ENCODE assay signal across 17 cellular contexts in the genomic region with DNA sequence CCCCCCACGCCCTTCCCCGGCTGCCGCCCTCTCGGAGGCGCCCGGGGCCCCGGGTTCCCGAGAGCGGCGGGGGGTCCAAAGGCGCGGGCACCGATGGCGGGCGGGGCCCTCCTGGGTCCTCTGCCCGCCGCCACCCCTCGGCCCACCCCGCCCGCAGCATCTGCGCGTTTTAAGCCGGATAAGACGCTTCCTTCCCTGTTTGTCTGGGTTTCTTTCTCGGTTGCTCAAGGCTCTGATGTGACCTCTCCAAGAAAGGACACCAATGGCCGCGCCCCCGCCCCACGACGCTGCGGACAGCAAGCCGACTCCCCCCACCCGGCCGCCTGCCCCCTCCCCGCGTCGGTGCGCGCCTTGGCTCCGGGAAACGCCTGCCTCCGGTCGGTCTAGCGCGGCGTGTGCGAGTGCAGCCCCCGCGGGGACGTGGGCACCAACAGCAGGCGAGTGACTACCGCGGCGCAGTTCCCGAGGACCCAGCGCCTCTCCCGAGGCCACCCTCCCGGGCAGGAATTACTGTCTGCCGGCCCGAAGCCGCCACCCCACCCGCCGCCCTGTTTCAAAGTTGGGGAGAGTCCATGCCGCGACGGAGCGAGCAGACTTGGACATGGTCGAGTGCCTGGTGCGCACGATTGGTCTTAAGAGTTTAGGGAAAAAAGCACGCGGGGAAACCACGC. TPM values are rescaled to one million over a fixed set of nuclear protein-coding genes. Genes with fewer than 3 reads are reported as not detected.
"Had no signal": no experiment of that assay in that cellular context is flagged by ENCODE, and none has a peak within 500 bp of the region (broad histone marks: within the 10 kb centered on the region; RNA-seq: fewer than 3 reads in every experiment).

No MANE protein-coding gene starts in this region.

- H3K27ac Mint-ChIP-seq: activated CD8-positive, alpha-beta T cell treated with anti-CD3 and anti-CD28 coated beads for 36 hours; activated naive CD8-positive, alpha-beta T cell treated with anti-CD3 and anti-CD28 coated beads for 36 hours; activated T-cell treated with anti-CD3 and anti-CD28 coated beads, Interleukin-2, amount 50 U/mL, for 72 hours; T-helper 2 cell treated with Interferon-gamma antibody and Interleukin-4, amounts not matched to agents 5 μg/mL and 100 μg/mL, for 36 hours had no signal

- H3K9me3 ChIP-seq: left lung had no signal

- DNase-seq: activated CD8-positive, alpha-beta memory T cell treated with anti-CD3 and anti-CD28 coated beads, Interleukin-2, amount 50 U/mL, for 4 hours; activated CD8-positive, alpha-beta T cell treated with anti-CD3 and anti-CD28 coated beads for 36 hours; activated gamma-delta T cell treated with Interleukin-2 at 50 U/mL for 16 hours; activated naive CD8-positive, alpha-beta T cell treated with anti-CD3 and anti-CD28 coated beads for 36 hours; activated T-cell treated with anti-CD3 and anti-CD28 coated beads, Interleukin-2, amount 50 U/mL, for 72 hours; brain microvascular endothelial cell; cerebellar nuclear complex; hypothalamus; islet precursor cell; left lung had no signal

- H3K9ac ChIP-seq: parathyroid adenoma had no signal

- ATAC-seq: activated CD8-positive, alpha-beta T cell treated with anti-CD3 and anti-CD28 coated beads for 36 hours; left lung had no signal

- H3K9me3 Mint-ChIP-seq: activated CD8-positive, alpha-beta T cell treated with anti-CD3 and anti-CD28 coated beads for 36 hours; activated naive CD8-positive, alpha-beta T cell treated with anti-CD3 and anti-CD28 coated beads for 36 hours; activated T-cell treated with anti-CD3 and anti-CD28 coated beads, Interleukin-2, amount 50 U/mL, for 72 hours; neural crest cell; T-helper 2 cell treated with Interferon-gamma antibody and Interleukin-4, amounts not matched to agents 5 μg/mL and 100 μg/mL, for 36 hours had no signal

- H3K4me3 Mint-ChIP-seq: activated CD8-positive, alpha-beta T cell treated with anti-CD3 and anti-CD28 coated beads for 36 hours; activated naive CD8-positive, alpha-beta T cell treated with anti-CD3 and anti-CD28 coated beads for 36 hours; T-helper 2 cell treated with Interferon-gamma antibody and Interleukin-4, amounts not matched to agents 5 μg/mL and 100 μg/mL, for 36 hours had no signal

- H3K4me1 Mint-ChIP-seq: activated naive CD8-positive, alpha-beta T cell treated with anti-CD3 and anti-CD28 coated beads for 36 hours had no signal

- H3K4me3 ChIP-seq: left lung had no signal

- H3K36me3 Mint-ChIP-seq: activated naive CD8-positive, alpha-beta T cell treated with anti-CD3 and anti-CD28 coated beads for 36 hours had no signal

- H3K4me1 ChIP-seq: parathyroid adenoma had no signal

- H3K36me3 ChIP-seq: brain microvascular endothelial cell, left lung had no signal

- H3K27ac ChIP-seq: brain microvascular endothelial cell, left lung, parathyroid adenoma had no signal

RNA-seq across cellular contexts. Expression of a gene that starts 21.1 kb away (rescaled TPM):
- total RNA-seq: activated CD8-positive, alpha-beta T cell treated with anti-CD3 and anti-CD28 coated beads for 36 hours; activated naive CD8-positive, alpha-beta T cell treated with anti-CD3 and anti-CD28 coated beads for 36 hours; activated T-cell treated with anti-CD3 and anti-CD28 coated beads, Interleukin-2, amount 50 U/mL, for 72 hours; dermis microvascular lymphatic vessel endothelial cell; left lung; renal cortical epithelial cell; skeletal muscle tissue had no signal
- polyA plus RNA-seq: esophagus had no signal
